ENCODE assay signal across 6 cellular contexts in genomic region chr3:192824313-192824712, GRCh38.
"Had no signal": no experiment of that assay in that cellular context is flagged by ENCODE, and none has a peak within 500 bp of the region (broad histone marks: within the 10 kb centered on the region; RNA-seq: fewer than 3 reads in every experiment).

No MANE protein-coding gene starts in this region.

- H3K27ac ChIP-seq: HL-60, KMS-11 had no signal

- H3K4me3 ChIP-seq: K562 had no signal

- DNase-seq: IMR-90, KBM-7, KG1 had no signal
